In the genomic region with DNA sequence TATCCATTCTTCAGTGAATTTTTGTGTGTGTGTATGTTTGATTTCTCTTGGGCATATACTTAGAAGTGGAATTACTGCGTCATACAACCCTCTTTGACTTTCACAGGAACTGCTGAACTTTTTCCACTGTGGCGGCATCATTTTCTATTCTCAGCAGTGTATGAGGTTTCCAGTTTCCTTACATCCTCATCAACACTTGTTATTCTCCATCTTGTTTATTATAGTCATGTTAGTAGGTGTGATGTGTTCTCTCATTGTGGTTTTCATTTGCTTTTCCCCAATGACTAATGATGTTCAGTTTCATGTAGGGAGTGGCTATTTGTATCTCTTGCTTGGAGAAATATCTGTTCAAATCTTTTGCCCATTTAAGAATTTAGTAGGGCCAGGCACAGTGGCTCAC, we compare ENCODE assay signal across 1 cellular context.
TF ChIP-seq lines count a peak whose summit lies in the region.

No MANE protein-coding gene starts in this region.

TF ChIP-seq in GM12878, 131 proteins besides CTCF, POLR2A, EP300 and RAD21:
- TF ChIP-seq RUNX3 (IDR thresholded peaks at IDR 0.05; ENCODE audit: low read length) (peak; percentile 50; the same call in 1 of the 2 replicates), ATF7 (IDR thresholded peaks at IDR 0.05; ENCODE audit: low read depth) (peak; percentile 52; the same call in 1 of the 2 replicates), SMARCA5 (IDR thresholded peaks at IDR 0.05) (no peak), IKZF2 (IDR thresholded peaks at IDR 0.05) (peak; percentile 11 to 21; a peak in 2 of 4 replicates), BHLHE40 (IDR thresholded peaks at IDR 0.05; ENCODE audit: borderline replicate concordance in 1 of 2, low read depth in 2 of 2, low read length in 1 of 2) (no peak)
